Comparison of ENCODE assay signal across 12 cellular contexts in genomic region chr1:21623411-21623961, GRCh38. TPM values are rescaled to one million over a fixed set of nuclear protein-coding genes. Genes with fewer than 3 reads are reported as not detected.
DNase-seq lines count a peak whose midpoint lies in the region; ATAC-seq, FAIRE-seq and TF ChIP-seq lines count a peak whose summit lies in the region.
"Had no signal": no experiment of that assay in that cellular context is flagged by ENCODE, and none has a peak within 500 bp of the region (broad histone marks: within the 10 kb centered on the region; RNA-seq: fewer than 3 reads in every experiment).

No MANE protein-coding gene starts in this region.

- H3K4me3 Mint-ChIP-seq in nephron progenitor cell, result peak overlapping the region; percentile 36
- no peak overlapping the region for H3K4me3 Mint-ChIP-seq in activated CD8-positive, alpha-beta T cell treated with anti-CD3 and anti-CD28 coated beads for 36 hours
- no peak overlapping the region for H3K4me3 Mint-ChIP-seq in activated CD4-positive, alpha-beta T cell treated with anti-CD3 and anti-CD28 coated beads, Interleukin-2, amount 10 ng/mL, durations not matched to agents 24 days and 14 days

- peaks cover 60% of the 10 kb centered on the region for H3K27me3 Mint-ChIP-seq in nephron progenitor cell (ENCODE audit: low read depth, poor library complexity)
- peaks cover 19% of the 10 kb centered on the region for H3K27me3 Mint-ChIP-seq in activated CD8-positive, alpha-beta T cell treated with anti-CD3 and anti-CD28 coated beads for 36 hours
- H3K27me3 Mint-ChIP-seq in activated CD4-positive, alpha-beta T cell treated with anti-CD3 and anti-CD28 coated beads, Interleukin-2, amount 10 ng/mL, durations not matched to agents 24 days and 14 days, result peaks cover 19% of the 10 kb centered on the region

- H3K27ac Mint-ChIP-seq in nephron progenitor cell, result no peak overlapping the region
- H3K27ac Mint-ChIP-seq in activated CD8-positive, alpha-beta T cell treated with anti-CD3 and anti-CD28 coated beads for 36 hours, result no peak overlapping the region
- H3K27ac Mint-ChIP-seq in activated CD4-positive, alpha-beta T cell treated with anti-CD3 and anti-CD28 coated beads, Interleukin-2, amount 10 ng/mL, durations not matched to agents 24 days and 14 days, result no peak overlapping the region
- H3K27ac Mint-ChIP-seq: dendritic cell treated with granulocyte-macrophage colony-stimulating factor and Interleukin-4, amounts not matched to agents 40 ng/mL and 50 ng/mL, for 4 days had no signal

- no peaks in the 10 kb centered on the region for H3K36me3 ChIP-seq in bronchial epithelial cell (ENCODE audit: control insufficient read depth, insufficient read depth, low read length)
- H3K36me3 ChIP-seq: neutrophil had no signal

- no peaks in the 10 kb centered on the region for H3K36me3 Mint-ChIP-seq in nephron progenitor cell (ENCODE audit: low read depth)
- no peaks in the 10 kb centered on the region for H3K36me3 Mint-ChIP-seq in activated CD8-positive, alpha-beta T cell treated with anti-CD3 and anti-CD28 coated beads for 36 hours (ENCODE audit: low read depth)
- no peaks in the 10 kb centered on the region for H3K36me3 Mint-ChIP-seq in activated CD4-positive, alpha-beta T cell treated with anti-CD3 and anti-CD28 coated beads, Interleukin-2, amount 10 ng/mL, durations not matched to agents 24 days and 14 days (ENCODE audit: low read depth)

- peaks cover 21% of the 10 kb centered on the region for H3K4me1 Mint-ChIP-seq in nephron progenitor cell
- no peaks in the 10 kb centered on the region for H3K4me1 Mint-ChIP-seq in activated CD8-positive, alpha-beta T cell treated with anti-CD3 and anti-CD28 coated beads for 36 hours (ENCODE audit: low read depth)
- H3K4me1 Mint-ChIP-seq in activated CD4-positive, alpha-beta T cell treated with anti-CD3 and anti-CD28 coated beads, Interleukin-2, amount 10 ng/mL, durations not matched to agents 24 days and 14 days, result no peaks in the 10 kb centered on the region

- H3K27me3 ChIP-seq in bronchial epithelial cell (ENCODE audit: control insufficient read depth, insufficient read depth, low read length), result peaks cover 5% of the 10 kb centered on the region

- TF ChIP-seq CTCF in bronchial epithelial cell (IDR thresholded peaks at IDR 0.05; ENCODE audit: insufficient read depth, low read length, severe bottlenecking) (no peak), nephron progenitor cell (IDR thresholded peaks at IDR 0.05) (no peak)
- no peak for TF ChIP-seq CTCF in activated CD8-positive, alpha-beta T cell treated with anti-CD3 and anti-CD28 coated beads for 36 hours (IDR thresholded peaks at IDR 0.05)

- DNase-seq in DMS53 (lab: John Stamatoyannopoulos, UW) (peak; percentile 97), NCI-H146 (lab: John Stamatoyannopoulos, UW) (peak; percentile 3), bronchial epithelial cell (ENCODE audit: low read depth) (peak; percentile 41), nephron progenitor cell (no peak), urothelium cell line (ENCODE audit: low spot score) (no peak)
- DNase-seq in activated CD8-positive, alpha-beta T cell treated with anti-CD3 and anti-CD28 coated beads for 36 hours, result no peak
- DNase-seq in activated CD4-positive, alpha-beta T cell treated with anti-CD3 and anti-CD28 coated beads, Interleukin-2, amount 10 ng/mL, durations not matched to agents 24 days and 14 days, result no peak
- DNase-seq: hippocampal formation, NCI-H774 had no signal

- intact Hi-C loops in activated CD8-positive, alpha-beta T cell treated with anti-CD3 and anti-CD28 coated beads for 36 hours (cut with micrococcal nuclease), result no loop called here
- intact Hi-C loops in activated CD4-positive, alpha-beta T cell treated with anti-CD3 and anti-CD28 coated beads, Interleukin-2, amount 10 ng/mL, durations not matched to agents 24 days and 14 days (cut with micrococcal nuclease), result no loop called here

- POLR2A ChIA-PET in activated CD8-positive, alpha-beta T cell treated with anti-CD3 and anti-CD28 coated beads for 36 hours (lab: Charles Lee), result no interaction called here

- H3K9me3 Mint-ChIP-seq in nephron progenitor cell, result no peaks in the 10 kb centered on the region
- H3K9me3 Mint-ChIP-seq in activated CD8-positive, alpha-beta T cell treated with anti-CD3 and anti-CD28 coated beads for 36 hours, result no peaks in the 10 kb centered on the region
- H3K9me3 Mint-ChIP-seq in activated CD4-positive, alpha-beta T cell treated with anti-CD3 and anti-CD28 coated beads, Interleukin-2, amount 10 ng/mL, durations not matched to agents 24 days and 14 days, result no peaks in the 10 kb centered on the region
- H3K9me3 Mint-ChIP-seq: dendritic cell treated with granulocyte-macrophage colony-stimulating factor and Interleukin-4, amounts not matched to agents 40 ng/mL and 50 ng/mL, for 4 days had no signal

- FAIRE-seq in bronchial epithelial cell (lab: Jason Lieb, UNC) (peak; percentile 55), urothelium cell line (lab: Jason Lieb, UNC) (no peak)

- CTCF ChIA-PET in activated CD8-positive, alpha-beta T cell treated with anti-CD3 and anti-CD28 coated beads for 36 hours (lab: Charles Lee), result interaction anchor here (1.1 kb wide), 1 partner anchor 63 kb away, joined by 3 read pairs; no protein-coding TSS in a partner anchor

- H3K4me3 ChIP-seq in bronchial epithelial cell (ENCODE audit: low read depth, low read length), result no peak overlapping the region

- ATAC-seq in GM18907 (IDR thresholded peaks at IDR 0.05; ENCODE audit: unreplicated experiment), result no peak
- no peak for ATAC-seq in activated CD8-positive, alpha-beta T cell treated with anti-CD3 and anti-CD28 coated beads for 36 hours

RNA-seq across cellular contexts. Expression of gene RAP1GAP, which starts 45.7 kb away (rescaled TPM):
- 1.1 and 2.6 TPM in 2 replicates for total RNA-seq in bronchial epithelial cell
- 1 to 10 TPM; 1.3 to 1.6 TPM for total RNA-seq in activated CD8-positive, alpha-beta T cell treated with anti-CD3 and anti-CD28 coated beads for 36 hours
- 0.42 and 0.71 TPM in 2 replicates for total RNA-seq in activated CD4-positive, alpha-beta T cell treated with anti-CD3 and anti-CD28 coated beads, Interleukin-2, amount 10 ng/mL, durations not matched to agents 24 days and 14 days

Comparison
In these comparisons a context has a peak if more than half of its experiments do, and no peak if none do; other contexts are left out.
1. DNase-seq: peak in DMS53 (single experiment), NCI-H146 (single experiment) and bronchial epithelial cell (single experiment); none in nephron progenitor cell (single experiment), urothelium cell line (single experiment), activated CD8-positive, alpha-beta T cell treated with anti-CD3 and anti-CD28 coated beads for 36 hours (single experiment) and activated CD4-positive, alpha-beta T cell treated with anti-CD3 and anti-CD28 coated beads, Interleukin-2, amount 10 ng/mL, durations not matched to agents 24 days and 14 days (single experiment).